Comparison of ENCODE assay signal across 10 cellular contexts in the genomic region with DNA sequence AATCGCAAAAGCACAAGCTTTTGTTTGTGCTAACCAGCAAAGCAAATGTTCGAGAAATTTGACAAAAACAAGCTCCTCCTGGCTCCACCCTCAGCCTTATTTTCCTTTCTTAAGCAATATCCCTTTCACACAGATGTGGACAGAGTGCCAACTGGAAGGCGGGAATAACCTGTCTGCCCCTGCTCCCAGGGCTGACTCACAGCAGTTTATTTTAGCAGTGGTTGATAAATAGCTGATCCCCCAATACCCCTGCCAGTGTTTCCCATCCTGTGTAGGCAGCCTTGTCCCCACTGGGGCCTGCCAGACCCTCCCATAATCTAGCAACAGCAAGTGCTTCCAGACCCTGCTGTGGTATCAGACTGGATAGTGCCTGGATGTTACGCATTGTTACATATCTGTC. TPM values are rescaled to one million over a fixed set of nuclear protein-coding genes. Genes with fewer than 3 reads are reported as not detected.
DNase-seq lines count a peak whose midpoint lies in the region; ATAC-seq and TF ChIP-seq lines count a peak whose summit lies in the region.
"Had no signal": no experiment of that assay in that cellular context is flagged by ENCODE, and none has a peak within 500 bp of the region (broad histone marks: within the 10 kb centered on the region; RNA-seq: fewer than 3 reads in every experiment).

No MANE protein-coding gene starts in this region.

- H3K27ac ChIP-seq in PC-9 (peak overlapping the region; percentile 82), esophagus muscularis mucosa (replicated peaks in 1 of 4) (peak overlapping the region; percentile 89 to 99 (median 92)), urinary bladder (ENCODE audit: low read depth) (peak overlapping the region; percentile 72)

- no peaks in the 10 kb centered on the region for H3K9me3 ChIP-seq in PC-9 (ENCODE audit: insufficient read depth, low read depth)
- H3K9me3 ChIP-seq in esophagus muscularis mucosa, result no peaks in the 10 kb centered on the region

- CTCF ChIA-PET in PC-9 (lab: Charles Lee), result no interaction called here
- CTCF ChIA-PET in WTC11 (lab: Charles Lee), result interaction anchor here (1.1 to 2.2 kb wide), 3 partner anchors 11 to 142 kb away, joined by 3 to 8 read pairs (median 4); no protein-coding TSS in a partner anchor

- no peak for TF ChIP-seq EP300 in esophagus muscularis mucosa (IDR thresholded peaks at IDR 0.05)

- H3K36me3 ChIP-seq in PC-9 (ENCODE audit: low read depth) (no peaks in the 10 kb centered on the region), esophagus muscularis mucosa (no peaks in the 10 kb centered on the region), urinary bladder (ENCODE audit: insufficient read depth) (no peaks in the 10 kb centered on the region)

- intact Hi-C loops in PC-9 (cut with micrococcal nuclease; ENCODE audit: unreplicated experiment), result no loop called here
- intact Hi-C loops in esophagus muscularis mucosa (cut with DNase I), result no loop called here

- peak; percentile 34 to 77 for DNase-seq in PC-9
- DNase-seq in esophagus muscularis mucosa (ENCODE audit: extremely low spot score), result peak; percentile 97
- DNase-seq in mucosa of gallbladder (ENCODE audit: low spot score), result peak; percentile 64
- no peak for DNase-seq in activated CD4-positive, alpha-beta T cell treated with anti-CD3 and anti-CD28 coated beads for 48 hours
- DNase-seq in WTC11 (ENCODE audit: low spot score), result no peak
- DNase-seq: activated CD4-positive, CD25-positive, alpha-beta regulatory T cell; effector CD4-positive, alpha-beta T cell; NCI-H526 had no signal

- 40% methylated on average over 4 of the region's 4 CpGs for WGBS in esophagus muscularis mucosa
- 30% methylated on average over 4 of the region's 4 CpGs for WGBS in urinary bladder

- no peaks in the 10 kb centered on the region for H3K27me3 ChIP-seq in PC-9 (ENCODE audit: insufficient read depth, low read depth)
- no peaks in the 10 kb centered on the region for H3K27me3 ChIP-seq in esophagus muscularis mucosa

- H3F3A ChIP-seq in PC-9 (ENCODE audit: insufficient read depth, low read depth), result peaks cover 13% of the 10 kb centered on the region; the same call in 1 of the 2 replicates

- no peaks in the 10 kb centered on the region for H3K9me2 ChIP-seq in PC-9 (ENCODE audit: insufficient read depth)

- ATAC-seq in GM21526 (IDR thresholded peaks at IDR 0.05; ENCODE audit: low FRiP score, unreplicated experiment) (no peak), WTC11 (no peak)

- POLR2A ChIA-PET in PC-9 (lab: Charles Lee; ENCODE audit: unreplicated experiment) (interaction anchor here (0.5 kb wide), 1 partner anchor 179 kb away, joined by 4 read pairs; no protein-coding TSS in a partner anchor), WTC11 (lab: Charles Lee) (no interaction called here)

- peaks cover 16% of the 10 kb centered on the region for H3K4me1 Mint-ChIP-seq in WTC11

- no peaks in the 10 kb centered on the region for H3K79me2 ChIP-seq in PC-9 (ENCODE audit: low read depth)

- peak overlapping the region; percentile 78 for H3K4me2 ChIP-seq in PC-9

- H3K36me3 Mint-ChIP-seq in WTC11, result no peaks in the 10 kb centered on the region

- no peaks in the 10 kb centered on the region for H4K20me1 ChIP-seq in PC-9 (ENCODE audit: insufficient read depth)

- H3K27me3 Mint-ChIP-seq in WTC11 (ENCODE audit: low read depth), result no peaks in the 10 kb centered on the region

- TF ChIP-seq CTCF in PC-9 (conservative IDR thresholded peaks at IDR 0.05), result no peak
- TF ChIP-seq CTCF in esophagus muscularis mucosa (IDR thresholded peaks at IDR 0.05), result no peak
- TF ChIP-seq CTCF in WTC11 (IDR thresholded peaks at IDR 0.05), result no peak

- H3K4me1 ChIP-seq in PC-9 (replicated peaks; ENCODE audit: insufficient read depth), result peaks cover 29% of the 10 kb centered on the region
- peaks cover 54 to 100% (median 99%) of the 10 kb centered on the region in 4 donors for H3K4me1 ChIP-seq in esophagus muscularis mucosa
- H3K4me1 ChIP-seq in urinary bladder (ENCODE audit: insufficient read depth), result peaks cover 2% of the 10 kb centered on the region

- no peak overlapping the region for H3K4me3 Mint-ChIP-seq in WTC11

- no TSS peak for BruUV-seq in PC-9 (replicated peaks; lab: Mats Ljungman, UMichigan)

- TF ChIP-seq POLR2A in esophagus muscularis mucosa (IDR thresholded peaks at IDR 0.05; ENCODE audit: low read depth), result no peak

- H3K27ac Mint-ChIP-seq in WTC11, result no peak overlapping the region

- 0 out of 2 replicates have a peak overlapping the region, but pooled peaks have one; percentile 41 for H2AFZ ChIP-seq in PC-9

- H3K4me3 ChIP-seq in PC-9 (peak overlapping the region; percentile 37; the same call in 1 of the 2 replicates), esophagus muscularis mucosa (peak overlapping the region in 3 of 4 donors; percentile 4 to 16 (median 4)), urinary bladder (ENCODE audit: low read depth, low read length) (no peak overlapping the region)

- H3K9me3 Mint-ChIP-seq in WTC11, result no peaks in the 10 kb centered on the region

TF ChIP-seq in WTC11, 78 proteins besides CTCF, POLR2A, EP300 and RAD21 (continues in another document):
- TF ChIP-seq, protein P1, sequence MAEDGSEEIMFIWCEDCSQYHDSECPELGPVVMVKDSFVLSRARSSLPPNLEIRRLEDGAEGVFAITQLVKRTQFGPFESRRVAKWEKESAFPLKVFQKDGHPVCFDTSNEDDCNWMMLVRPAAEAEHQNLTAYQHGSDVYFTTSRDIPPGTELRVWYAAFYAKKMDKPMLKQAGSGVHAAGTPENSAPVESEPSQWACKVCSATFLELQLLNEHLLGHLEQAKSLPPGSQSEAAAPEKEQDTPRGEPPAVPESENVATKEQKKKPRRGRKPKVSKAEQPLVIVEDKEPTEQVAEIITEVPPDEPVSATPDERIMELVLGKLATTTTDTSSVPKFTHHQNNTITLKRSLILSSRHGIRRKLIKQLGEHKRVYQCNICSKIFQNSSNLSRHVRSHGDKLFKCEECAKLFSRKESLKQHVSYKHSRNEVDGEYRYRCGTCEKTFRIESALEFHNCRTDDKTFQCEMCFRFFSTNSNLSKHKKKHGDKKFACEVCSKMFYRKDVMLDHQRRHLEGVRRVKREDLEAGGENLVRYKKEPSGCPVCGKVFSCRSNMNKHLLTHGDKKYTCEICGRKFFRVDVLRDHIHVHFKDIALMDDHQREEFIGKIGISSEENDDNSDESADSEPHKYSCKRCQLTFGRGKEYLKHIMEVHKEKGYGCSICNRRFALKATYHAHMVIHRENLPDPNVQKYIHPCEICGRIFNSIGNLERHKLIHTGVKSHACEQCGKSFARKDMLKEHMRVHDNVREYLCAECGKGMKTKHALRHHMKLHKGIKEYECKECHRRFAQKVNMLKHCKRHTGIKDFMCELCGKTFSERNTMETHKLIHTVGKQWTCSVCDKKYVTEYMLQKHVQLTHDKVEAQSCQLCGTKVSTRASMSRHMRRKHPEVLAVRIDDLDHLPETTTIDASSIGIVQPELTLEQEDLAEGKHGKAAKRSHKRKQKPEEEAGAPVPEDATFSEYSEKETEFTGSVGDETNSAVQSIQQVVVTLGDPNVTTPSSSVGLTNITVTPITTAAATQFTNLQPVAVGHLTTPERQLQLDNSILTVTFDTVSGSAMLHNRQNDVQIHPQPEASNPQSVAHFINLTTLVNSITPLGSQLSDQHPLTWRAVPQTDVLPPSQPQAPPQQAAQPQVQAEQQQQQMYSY (CRISPR knock-in tag; IDR thresholded peaks at IDR 0.05), result no peak
- TF ChIP-seq, protein P2, sequence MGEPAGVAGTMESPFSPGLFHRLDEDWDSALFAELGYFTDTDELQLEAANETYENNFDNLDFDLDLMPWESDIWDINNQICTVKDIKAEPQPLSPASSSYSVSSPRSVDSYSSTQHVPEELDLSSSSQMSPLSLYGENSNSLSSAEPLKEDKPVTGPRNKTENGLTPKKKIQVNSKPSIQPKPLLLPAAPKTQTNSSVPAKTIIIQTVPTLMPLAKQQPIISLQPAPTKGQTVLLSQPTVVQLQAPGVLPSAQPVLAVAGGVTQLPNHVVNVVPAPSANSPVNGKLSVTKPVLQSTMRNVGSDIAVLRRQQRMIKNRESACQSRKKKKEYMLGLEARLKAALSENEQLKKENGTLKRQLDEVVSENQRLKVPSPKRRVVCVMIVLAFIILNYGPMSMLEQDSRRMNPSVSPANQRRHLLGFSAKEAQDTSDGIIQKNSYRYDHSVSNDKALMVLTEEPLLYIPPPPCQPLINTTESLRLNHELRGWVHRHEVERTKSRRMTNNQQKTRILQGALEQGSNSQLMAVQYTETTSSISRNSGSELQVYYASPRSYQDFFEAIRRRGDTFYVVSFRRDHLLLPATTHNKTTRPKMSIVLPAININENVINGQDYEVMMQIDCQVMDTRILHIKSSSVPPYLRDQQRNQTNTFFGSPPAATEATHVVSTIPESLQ (CRISPR knock-in tag; IDR thresholded peaks at IDR 0.05), result no peak
- no peak for TF ChIP-seq SMAD4 (CRISPR knock-in tag; IDR thresholded peaks at IDR 0.05)
- TF ChIP-seq FOXJ3 (CRISPR knock-in tag; IDR thresholded peaks at IDR 0.05; ENCODE audit: borderline replicate concordance), result no peak
- TF ChIP-seq, protein P3, sequence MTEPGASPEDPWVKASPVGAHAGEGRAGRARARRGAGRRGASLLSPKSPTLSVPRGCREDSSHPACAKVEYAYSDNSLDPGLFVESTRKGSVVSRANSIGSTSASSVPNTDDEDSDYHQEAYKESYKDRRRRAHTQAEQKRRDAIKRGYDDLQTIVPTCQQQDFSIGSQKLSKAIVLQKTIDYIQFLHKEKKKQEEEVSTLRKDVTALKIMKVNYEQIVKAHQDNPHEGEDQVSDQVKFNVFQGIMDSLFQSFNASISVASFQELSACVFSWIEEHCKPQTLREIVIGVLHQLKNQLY (CRISPR knock-in tag; IDR thresholded peaks at IDR 0.05), result no peak
- no peak for TF ChIP-seq TCF7 (CRISPR knock-in tag; IDR thresholded peaks at IDR 0.05; ENCODE audit: low read depth)
- TF ChIP-seq, protein P4, sequence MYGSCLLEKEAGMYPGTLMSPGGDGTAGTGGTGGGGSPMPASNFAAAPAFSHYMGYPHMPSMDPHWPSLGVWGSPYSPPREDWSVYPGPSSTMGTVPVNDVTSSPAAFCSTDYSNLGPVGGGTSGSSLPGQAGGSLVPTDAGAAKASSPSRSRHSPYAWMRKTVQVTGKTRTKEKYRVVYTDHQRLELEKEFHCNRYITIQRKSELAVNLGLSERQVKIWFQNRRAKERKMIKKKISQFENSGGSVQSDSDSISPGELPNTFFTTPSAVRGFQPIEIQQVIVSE (CRISPR knock-in tag; IDR thresholded peaks at IDR 0.05; ENCODE audit: borderline replicate concordance), result no peak
- no peak for TF ChIP-seq MXD4 (CRISPR knock-in tag; IDR thresholded peaks at IDR 0.05; ENCODE audit: borderline replicate concordance)
- no peak for TF ChIP-seq ZNF671 (CRISPR knock-in tag; IDR thresholded peaks at IDR 0.05)
- no peak for TF ChIP-seq FOXK1 (CRISPR knock-in tag; IDR thresholded peaks at IDR 0.05)
- no peak for TF ChIP-seq FOXP1 (CRISPR knock-in tag; IDR thresholded peaks at IDR 0.05; ENCODE audit: borderline replicate concordance)
- TF ChIP-seq ZNF138 (CRISPR knock-in tag; conservative IDR thresholded peaks at IDR 0.05), result no peak
- TF ChIP-seq ELF4 (CRISPR knock-in tag; IDR thresholded peaks at IDR 0.05; ENCODE audit: low read depth), result no peak

RNA-seq across cellular contexts. Expression of a gene that starts 53.5 kb away (rescaled TPM):
- total RNA-seq in PC-9 (2021) (31.5 and 41.2 TPM in 2 replicates), esophagus muscularis mucosa (100 to 1,000 TPM; 181 to 228 (median 210) TPM), mucosa of gallbladder (105 TPM), urinary bladder (69.8 TPM), WTC11 (2021) (8.4 to 10.4 TPM (median 9.0 TPM) in 3 replicates)
- polyA plus RNA-seq in urinary bladder, result 128 TPM

Comparison
In these comparisons a context has a peak if more than half of its experiments do, and no peak if none do; other contexts are left out.
1. DNase-seq: peak in PC-9 (2 of 2), esophagus muscularis mucosa (single experiment) and mucosa of gallbladder (single experiment); none in activated CD4-positive, alpha-beta T cell treated with anti-CD3 and anti-CD28 coated beads for 48 hours (single experiment) and WTC11 (single experiment).
2. Peak in every context shown above with its lines, with median percentiles within 50 percentile points of each other: H3K27ac ChIP-seq.